36 cellular contexts compared by ENCODE assay signal in the genomic region with DNA sequence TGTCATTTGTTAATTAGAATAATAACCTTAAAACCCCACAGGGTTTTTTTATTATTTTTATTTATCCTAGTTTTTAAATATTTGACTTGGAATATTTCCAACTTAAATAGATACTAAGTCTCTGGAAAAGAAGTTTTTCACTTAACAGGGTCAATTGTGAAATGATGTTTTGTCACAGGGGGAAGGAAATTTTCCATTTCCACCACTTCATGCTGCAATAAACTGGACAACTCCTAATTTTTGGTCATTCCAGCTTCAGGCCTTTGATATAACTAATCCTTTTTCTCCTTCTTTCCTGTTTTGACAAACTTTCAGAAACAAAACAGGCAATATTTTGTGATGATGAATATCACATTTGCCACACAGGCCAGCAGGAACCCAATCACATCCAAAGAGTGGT. TPM values are rescaled to one million over a fixed set of nuclear protein-coding genes. Genes with fewer than 3 reads are reported as not detected.
"Had no signal": no experiment of that assay in that cellular context is flagged by ENCODE, and none has a peak within 500 bp of the region (broad histone marks: within the 10 kb centered on the region; RNA-seq: fewer than 3 reads in every experiment).

No MANE protein-coding gene starts in this region.

- H3K36me3 ChIP-seq: neutrophil, pancreas, spleen, suprapubic skin, tibial artery, transverse colon, upper lobe of right lung had no signal

- H3K36me3 Mint-ChIP-seq: natural killer cell treated with Interleukin-12 subunit alpha and Interleukin-12 subunit beta and Interleukin-15 and Interleukin-18, amount 100 ng/mL, for 72 hours; stimulated activated memory B cell treated with anti-CD40 and anti-IgM and Interleukin-4, amounts not matched to agents 10 μg/mL and 1 μg/mL and 100 μg/mL, for 72 hours had no signal

- H3K27me3 ChIP-seq: neutrophil, pancreas, spleen, suprapubic skin, testis, tibial artery, transverse colon, upper lobe of right lung, uterus had no signal

- H3K4me3 Mint-ChIP-seq: naive thymus-derived CD8-positive, alpha-beta T cell; natural killer cell treated with Interleukin-12 subunit alpha and Interleukin-12 subunit beta and Interleukin-15 and Interleukin-18, amount 100 ng/mL, for 72 hours; nephron progenitor cell; neural crest cell; stimulated activated memory B cell treated with anti-CD40 and anti-IgM and Interleukin-4, amounts not matched to agents 10 μg/mL and 1 μg/mL and 100 μg/mL, for 72 hours; stimulated activated naive CD8-positive, alpha-beta T cell treated with anti-CD3 and anti-CD28 coated beads, Interleukin-15, amount 100 ng/mL, for 72 hours; type B pancreatic cell had no signal

- H3K27ac Mint-ChIP-seq: naive thymus-derived CD8-positive, alpha-beta T cell; natural killer cell treated with Interleukin-12 subunit alpha and Interleukin-12 subunit beta and Interleukin-15 and Interleukin-18, amount 100 ng/mL, for 72 hours; nephron progenitor cell; progenitor cell of endocrine pancreas; stimulated activated memory B cell treated with anti-CD40 and anti-IgM and Interleukin-4, amounts not matched to agents 10 μg/mL and 1 μg/mL and 100 μg/mL, for 72 hours; stimulated activated naive CD8-positive, alpha-beta T cell treated with anti-CD3 and anti-CD28 coated beads, Interleukin-15, amount 100 ng/mL, for 72 hours; type B pancreatic cell had no signal

- ATAC-seq: naive thymus-derived CD8-positive, alpha-beta T cell; natural killer cell treated with Interleukin-12 subunit alpha and Interleukin-12 subunit beta and Interleukin-15 and Interleukin-18, amount 100 ng/mL, for 72 hours; pancreas; psoas muscle; right cardiac atrium; sciatic nerve; stimulated activated memory B cell treated with anti-CD40 and anti-IgM and Interleukin-4, amounts not matched to agents 10 μg/mL and 1 μg/mL and 100 μg/mL, for 72 hours; stimulated activated naive CD8-positive, alpha-beta T cell treated with anti-CD3 and anti-CD28 coated beads, Interleukin-15, amount 100 ng/mL, for 72 hours; stimulated activated naive CD8-positive, alpha-beta T cell treated with anti-CD3 and anti-CD28 coated beads, Interleukin-15, Interleukin-2, amounts not matched to agents 100 U/mL and 50 U/mL, for 24 hours; upper lobe of right lung had no signal

- H3K9me3 ChIP-seq: neutrophil, testis, uterus had no signal

- DNase-seq: naive thymus-derived CD8-positive, alpha-beta T cell; nephron progenitor cell; nucleus accumbens; pancreas; posterior cingulate gyrus; psoas muscle; right cardiac atrium; spleen; stimulated activated CD4-positive, alpha-beta T cell treated with anti-CD3 and anti-CD28 coated beads, Interleukin-12 subunit alpha, Interleukin-12 subunit beta, amount 100 ng/mL, for 4 hours; stimulated activated CD4-positive, alpha-beta T cell treated with anti-CD3 and anti-CD28 coated beads, Interleukin-1b, Interleukin-23, amount 100 ng/mL, for 48 hours; stimulated activated CD4-positive, alpha-beta T cell treated with anti-CD3 and anti-CD28 coated beads, Interleukin-4, amount 100 ng/mL, for 1 hour; stimulated activated CD4-positive, alpha-beta T cell treated with anti-CD3 and anti-CD28 coated beads, Interleukin-4, amount 100 ng/mL, for 4 hours; stimulated activated CD8-positive, alpha-beta memory T cell treated with anti-CD3 and anti-CD28 coated beads, Interleukin-4, amount 100 ng/mL, for 48 hours; stimulated activated naive CD4-positive, alpha-beta T cell; stimulated activated naive CD8-positive, alpha-beta T cell treated with anti-CD3 and anti-CD28 coated beads, Interleukin-15, amount 100 ng/mL, for 72 hours; stimulated activated naive CD8-positive, alpha-beta T cell treated with anti-CD3 and anti-CD28 coated beads, Interleukin-15, Interleukin-2, amounts not matched to agents 100 U/mL and 50 U/mL, for 24 hours; substantia nigra; testis; tibial artery; transverse colon; upper lobe of right lung; uterus had no signal

- H3K4me3 ChIP-seq: pancreas, psoas muscle, skin epidermis, smooth muscle cell, spleen, suprapubic skin, testis, tibial artery, transverse colon, upper lobe of right lung, uterus had no signal

- H3K4me1 Mint-ChIP-seq: naive thymus-derived CD8-positive, alpha-beta T cell; stimulated activated memory B cell treated with anti-CD40 and anti-IgM and Interleukin-4, amounts not matched to agents 10 μg/mL and 1 μg/mL and 100 μg/mL, for 72 hours; stimulated activated naive CD8-positive, alpha-beta T cell treated with anti-CD3 and anti-CD28 coated beads, Interleukin-15, amount 100 ng/mL, for 72 hours had no signal

- H3K27ac ChIP-seq: neutrophil, pancreas, psoas muscle, skin epidermis, spleen, suprapubic skin, testis, tibial artery, transverse colon, upper lobe of right lung, uterus had no signal

- H3K27me3 Mint-ChIP-seq: naive thymus-derived CD8-positive, alpha-beta T cell; natural killer cell treated with Interleukin-12 subunit alpha and Interleukin-12 subunit beta and Interleukin-15 and Interleukin-18, amount 100 ng/mL, for 72 hours; progenitor cell of endocrine pancreas; stimulated activated memory B cell treated with anti-CD40 and anti-IgM and Interleukin-4, amounts not matched to agents 10 μg/mL and 1 μg/mL and 100 μg/mL, for 72 hours; stimulated activated naive CD8-positive, alpha-beta T cell treated with anti-CD3 and anti-CD28 coated beads, Interleukin-15, amount 100 ng/mL, for 72 hours; type B pancreatic cell had no signal

- H3K4me1 ChIP-seq: psoas muscle, spleen, suprapubic skin, testis, tibial artery, upper lobe of right lung, uterus had no signal

RNA-seq across cellular contexts. Expression of gene UGT2B10, which starts 45.3 kb away (rescaled TPM):
- total RNA-seq: naive thymus-derived CD8-positive, alpha-beta T cell; natural killer cell treated with Interleukin-12 subunit alpha and Interleukin-12 subunit beta and Interleukin-15 and Interleukin-18, amount 100 ng/mL, for 72 hours; neural crest cell; omental fat pad; osteocyte; progenitor cell of endocrine pancreas; psoas muscle; renal cortical epithelial cell; right cardiac atrium; sciatic nerve; smooth muscle cell; spleen; suprapubic skin; testis; upper lobe of right lung; urinary bladder; uterus had no signal
